In the genomic region with DNA sequence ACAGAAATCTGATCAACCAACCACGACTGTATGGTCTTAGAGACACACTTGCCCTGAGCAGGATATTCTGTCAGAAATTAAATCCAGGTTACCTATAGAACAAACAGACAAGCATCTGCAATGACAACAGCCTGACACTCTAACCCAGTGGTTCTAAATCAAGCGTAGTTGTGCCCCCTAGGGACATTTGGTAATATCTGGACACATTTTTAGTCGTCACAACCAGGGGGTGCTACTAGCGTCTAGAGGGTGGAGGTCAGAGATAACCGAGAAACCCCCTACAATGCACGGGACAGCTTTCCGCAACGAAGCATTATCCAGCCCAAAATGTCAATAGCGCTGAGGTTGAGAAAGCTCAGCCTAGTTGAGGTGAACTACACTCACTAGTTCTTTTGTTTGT, we compare ENCODE assay signal across 35 cellular contexts. TPM values are rescaled to one million over a fixed set of nuclear protein-coding genes. Genes with fewer than 3 reads are reported as not detected.
DNase-seq lines count a peak whose midpoint lies in the region; ATAC-seq, FAIRE-seq and TF ChIP-seq lines count a peak whose summit lies in the region.
"Had no signal": no experiment of that assay in that cellular context is flagged by ENCODE, and none has a peak within 500 bp of the region (broad histone marks: within the 10 kb centered on the region; RNA-seq: fewer than 3 reads in every experiment).

No MANE protein-coding gene starts in this region.

- no peaks in the 10 kb centered on the region for H3K36me3 Mint-ChIP-seq in GM23338 (ENCODE audit: low read depth)
- H3K36me3 Mint-ChIP-seq: activated naive CD8-positive, alpha-beta T cell treated with anti-CD3 and anti-CD28 coated beads, Interleukin-2, amount 10 ng/mL, durations not matched to agents 7 days and 5 days; CD4-positive, CD25-positive, alpha-beta regulatory T cell; natural killer cell; T-cell had no signal

- peaks cover 8% of the 10 kb centered on the region for H3K4me1 Mint-ChIP-seq in GM23338
- H3K4me1 Mint-ChIP-seq: activated naive CD8-positive, alpha-beta T cell treated with anti-CD3 and anti-CD28 coated beads, Interleukin-2, amount 10 ng/mL, durations not matched to agents 7 days and 5 days; CD4-positive, CD25-positive, alpha-beta regulatory T cell; IgD-negative memory B cell; natural killer cell; T-cell had no signal

- no peak for TF ChIP-seq POLR2A in K562 (conservative IDR thresholded peaks at IDR 0.05)

- TF ChIP-seq RAD21 in K562 (CRISPR knock-in tag; conservative IDR thresholded peaks at IDR 0.05 in 1 of 2, IDR thresholded peaks at IDR 0.05 in 1 of 2): peak; percentile 21 to 38; a peak in 2 of 4 replicates

- no peak for TF ChIP-seq EP300 in K562 (IDR thresholded peaks at IDR 0.05; ENCODE audit: low read length)

- DNase-seq in NCI-H2171 treated with DMSO at 0.1 percent for 48 hours (lab: John Stamatoyannopoulos, UW) (peak; percentile 18), NCI-H2171 (lab: John Stamatoyannopoulos, UW) (no peak), GM23338 (ENCODE audit: low spot score) (peak; percentile 49), NCI-H69 (lab: John Stamatoyannopoulos, UW) (peak; percentile 39), K562 (ENCODE audit: extremely low read depth in 1 of 4, low spot score in 3 of 4) (peak in 2 of 4 experiments; percentile 22 to 29), frontal cortex (ENCODE audit: low spot score in 2 of 2) (no peak), NCI-H226 (no peak), ecto neural progenitor cell (ENCODE audit: low spot score) (no peak)
- DNase-seq: activated CD4-positive, alpha-beta T cell treated with anti-CD3 and anti-CD28 coated beads, Interleukin-2, amount 50 U/mL, for 4 hours; activated CD4-positive, CD25-positive, alpha-beta regulatory T cell; activated gamma-delta T cell treated with Interleukin-2 at 50 U/mL for 16 hours; activated naive CD8-positive, alpha-beta T cell treated with anti-CD3 and anti-CD28 coated beads, Interleukin-2, amount 10 ng/mL, durations not matched to agents 7 days and 5 days; activated T-cell treated with anti-CD3 and anti-CD28 coated beads, Interleukin-2, amount 50 U/mL, for 48 hours; CD4-positive, CD25-positive, alpha-beta regulatory T cell; colonic mucosa; effector CD8-positive, alpha-beta T cell; lower lobe of right lung; natural killer cell; NCI-H2081; NCI-H446; occipital lobe; SJCRH30; stimulated activated CD8-positive, alpha-beta memory T cell treated with anti-CD3 and anti-CD28 coated beads, Interleukin-4, amount 100 ng/mL, for 48 hours; T-cell had no signal

- FAIRE-seq in K562 (lab: Jason Lieb, UNC) (peak; percentile 62), frontal cortex (lab: Jason Lieb, UNC) (no peak)
- FAIRE-seq: GM12891, urothelium cell line had no signal

- no peak overlapping the region for H3K27ac Mint-ChIP-seq in GM23338
- H3K27ac Mint-ChIP-seq: activated naive CD8-positive, alpha-beta T cell treated with anti-CD3 and anti-CD28 coated beads, Interleukin-2, amount 10 ng/mL, durations not matched to agents 7 days and 5 days; CD4-positive, CD25-positive, alpha-beta regulatory T cell; IgD-negative memory B cell; natural killer cell; stimulated activated naive CD8-positive, alpha-beta T cell treated with anti-CD3 and anti-CD28 coated beads, Interleukin-15, Interleukin-2, amounts not matched to agents 100 ng/mL and 50 ng/mL, for 24 hours; T-cell had no signal

- no peaks in the 10 kb centered on the region; the same call in 1 of the 2 replicates for H3K4me1 ChIP-seq in GM23338 (ENCODE audit: insufficient read depth)
- no peaks in the 10 kb centered on the region for H3K4me1 ChIP-seq in K562 (replicated peaks in 1 of 2; ENCODE audit: control insufficient read depth in 2 of 2, insufficient read depth in 2 of 2, low read length in 2 of 2)
- H3K4me1 ChIP-seq: ascending aorta, colonic mucosa, lower lobe of right lung, prostate gland had no signal

- TF ChIP-seq CTCF in GM23338 (conservative IDR thresholded peaks at IDR 0.05; ENCODE audit: low read depth in 2 of 2) (peak; percentile 39 to 75), K562 (IDR thresholded peaks at IDR 0.05 in 2 of 3, conservative IDR thresholded peaks at IDR 0.05 in 1 of 3; ENCODE audit: insufficient read depth in 2 of 3, low read depth in 1 of 3, low read length in 3 of 3) (peak; percentile 52 to 94 (median 84))

- H3K27ac ChIP-seq in GM23338 (ENCODE audit: low read depth): no peak overlapping the region
- no peak overlapping the region for H3K27ac ChIP-seq in K562 (ENCODE audit: extremely low read depth, low read depth, low read length)
- H3K27ac ChIP-seq: ascending aorta, colonic mucosa, hepatocyte, lower lobe of right lung, prostate gland, SJCRH30, thoracic aorta had no signal

- H3K4me3 ChIP-seq in GM23338 (no peak overlapping the region), K562 (no peak overlapping the region)
- H3K4me3 ChIP-seq: ascending aorta, colonic mucosa, hepatocyte, lower lobe of right lung, prostate gland, SJCRH30, thoracic aorta had no signal

- no peaks in the 10 kb centered on the region for H3K9me2 ChIP-seq in GM23338 (ENCODE audit: insufficient read depth)

- no peak overlapping the region for H3K9ac ChIP-seq in K562 (ENCODE audit: insufficient read depth in 1 of 2, low read depth in 2 of 2, low read length in 2 of 2)

- CTCF ChIA-PET in K562 (lab: Yijun Ruan, JAX; ENCODE audit: low intra/inter-chr PET ratio): no interaction called here

- ATAC-seq in GM23338 (no peak), K562 (peak; percentile 76)
- ATAC-seq: lower lobe of right lung, natural killer cell, sciatic nerve, T-cell had no signal

- H2AFZ ChIP-seq in GM23338 (no peak overlapping the region), K562 (ENCODE audit: low read depth, low read length) (no peak overlapping the region)
- H2AFZ ChIP-seq: hepatocyte had no signal

- BruUV-seq in K562 (replicated peaks; lab: Mats Ljungman, UMichigan): no TSS peak

- H3K9me3 Mint-ChIP-seq in GM23338: no peaks in the 10 kb centered on the region; the same call in 2 of the 3 replicates
- H3K9me3 Mint-ChIP-seq: activated naive CD8-positive, alpha-beta T cell treated with anti-CD3 and anti-CD28 coated beads, Interleukin-2, amount 10 ng/mL, durations not matched to agents 7 days and 5 days; natural killer cell; stimulated activated naive CD8-positive, alpha-beta T cell treated with anti-CD3 and anti-CD28 coated beads, Interleukin-15, Interleukin-2, amounts not matched to agents 100 ng/mL and 50 ng/mL, for 24 hours; T-cell had no signal

- H3K27me3 ChIP-seq in GM23338 (ENCODE audit: insufficient read depth): no peaks in the 10 kb centered on the region
- H3K27me3 ChIP-seq in K562 (ENCODE audit: control insufficient read depth in 2 of 2, insufficient read depth in 2 of 2, low read length in 2 of 2): peaks cover 4 to 5% of the 10 kb centered on the region in 2 experiments; a peak in 1 of 5 replicates
- H3K27me3 ChIP-seq: ascending aorta, colonic mucosa, SJCRH30 had no signal

- WGBS in K562 (ENCODE audit: insufficient coverage, low coverage, missing lambda C conversion rate): 1% methylated on average over 9 of the region's 9 CpGs

- no peak overlapping the region for H3K4me2 ChIP-seq in GM23338
- H3K4me2 ChIP-seq in K562 (ENCODE audit: insufficient read depth, low read length): no peak overlapping the region
- H3K4me2 ChIP-seq: hepatocyte had no signal

- H3K4me3 Mint-ChIP-seq in GM23338: no peak overlapping the region
- H3K4me3 Mint-ChIP-seq: activated naive CD8-positive, alpha-beta T cell treated with anti-CD3 and anti-CD28 coated beads, Interleukin-2, amount 10 ng/mL, durations not matched to agents 7 days and 5 days; CD4-positive, CD25-positive, alpha-beta regulatory T cell; IgD-negative memory B cell; natural killer cell; stimulated activated naive CD8-positive, alpha-beta T cell treated with anti-CD3 and anti-CD28 coated beads, Interleukin-15, Interleukin-2, amounts not matched to agents 100 ng/mL and 50 ng/mL, for 24 hours; T-cell had no signal

- no peaks in the 10 kb centered on the region for H3K36me3 ChIP-seq in GM23338 (ENCODE audit: insufficient read depth)
- no peaks in the 10 kb centered on the region for H3K36me3 ChIP-seq in K562 (ENCODE audit: control insufficient read depth, insufficient read depth, low read length)
- H3K36me3 ChIP-seq: ascending aorta, colonic mucosa, lower lobe of right lung, prostate gland, SJCRH30, thoracic aorta had no signal

- in situ Hi-C loops in K562 (cut with MboI): loop anchor here (25.0 kb wide), 1 partner anchor 1282 kb away; no protein-coding TSS in a partner anchor

- no peaks in the 10 kb centered on the region for H3K27me3 Mint-ChIP-seq in GM23338 (ENCODE audit: insufficient read depth, low read depth, poor library complexity)
- H3K27me3 Mint-ChIP-seq: activated naive CD8-positive, alpha-beta T cell treated with anti-CD3 and anti-CD28 coated beads, Interleukin-2, amount 10 ng/mL, durations not matched to agents 7 days and 5 days; CD4-positive, CD25-positive, alpha-beta regulatory T cell; stimulated activated naive CD8-positive, alpha-beta T cell treated with anti-CD3 and anti-CD28 coated beads, Interleukin-15, Interleukin-2, amounts not matched to agents 100 ng/mL and 50 ng/mL, for 24 hours had no signal

- intact Hi-C loops in K562 (cut with micrococcal nuclease): loop anchor here (5.0 kb wide), 1 partner anchor 188 kb away; no protein-coding TSS in a partner anchor

- POLR2A ChIA-PET in K562 (lab: Yijun Ruan, JAX): interaction anchor here (0.6 kb wide), 1 partner anchor 1170 kb away, joined by 3 read pairs; no protein-coding TSS in a partner anchor

- no peaks in the 10 kb centered on the region for H3K9me1 ChIP-seq in K562 (ENCODE audit: control insufficient read depth, insufficient read depth, low read length)

- no peaks in the 10 kb centered on the region for H4K20me1 ChIP-seq in GM23338 (replicated peaks; ENCODE audit: insufficient read depth)
- no peaks in the 10 kb centered on the region for H4K20me1 ChIP-seq in K562 (replicated peaks; ENCODE audit: control insufficient read depth, insufficient read depth, low read length)

- no peaks in the 10 kb centered on the region for H3K9me3 ChIP-seq in K562 (replicated peaks; ENCODE audit: control insufficient read depth, insufficient read depth, low read depth, low read length)
- H3K9me3 ChIP-seq: ascending aorta, colonic mucosa, lower lobe of right lung, prostate gland, SJCRH30, thoracic aorta had no signal

- no peaks in the 10 kb centered on the region for H3F3A ChIP-seq in GM23338 (replicated peaks; ENCODE audit: low read depth)

- H3K79me2 ChIP-seq in GM23338 (replicated peaks; ENCODE audit: insufficient read depth) (no peaks in the 10 kb centered on the region), K562 (ENCODE audit: control insufficient read depth, insufficient read depth, low read length) (no peaks in the 10 kb centered on the region)
- H3K79me2 ChIP-seq: hepatocyte had no signal

RNA-seq across cellular contexts. Expression of a gene that starts 32.3 kb away (rescaled TPM):
- total RNA-seq in GM23338 (2014; rRNA removed; shearing (Covaris generic)): 7.0 and 8.2 TPM in 2 replicates
- polyA plus RNA-seq in GM23338 (2016; fragmentation: Nextera tagmentation; extraction: Ambion mirVana) (3.7 and 7.5 TPM in 2 replicates), K562 (2011; rRNA removed) (not detected in 2 replicates), K562 (2014; fragmentation: Illumina TruSeq; extraction: Trizol) (not detected in 2 replicates), K562 (2014; fragmentation: Nextera tagmentation; extraction: Ambion mirVana) (not detected), K562 (2014; rRNA removed) (not detected in 2 replicates)
- not detected in 2 replicates for total RNA-seq in K562 (2011; cell fraction: chromatin; rRNA removed; ENCODE audit: low replicate concordance)
- total RNA-seq in K562 (2011; cell fraction: nucleolus; rRNA removed): not detected in 2 replicates
- total RNA-seq in K562 (2011; cell fraction: nucleoplasm; rRNA removed): not detected in 2 replicates
- total RNA-seq in K562 (2014; rRNA removed) (not detected in 2 replicates), K562 (2014; rRNA removed; fragmentation: Illumina TruSeq; extraction: Trizol) (not detected in 2 replicates), K562 (2015; rRNA removed; fragmentation: Illumina TruSeq; extraction: Trizol) (not detected in 2 replicates), K562 (2021) (0.07 TPM in 1 of 2 replicates, not detected in the other), frontal cortex (123 TPM)
- not detected in 2 replicates for polyA plus RNA-seq in K562 (2011; cell fraction: cytosol; rRNA removed)
- polyA plus RNA-seq in K562 (2011; cell fraction: nucleus; rRNA removed): not detected in 2 replicates
- polyA plus RNA-seq in K562 (2012): not detected in 2 replicates
- polyA minus RNA-seq in K562 (2011; rRNA and poly(A)+ RNA removed): not detected in 2 replicates
- not detected in 2 replicates for polyA minus RNA-seq in K562 (2011; cell fraction: cytosol; rRNA and poly(A)+ RNA removed)
- not detected in 2 replicates for polyA minus RNA-seq in K562 (2011; cell fraction: nucleus; rRNA and poly(A)+ RNA removed)
- total RNA-seq: activated naive CD8-positive, alpha-beta T cell treated with anti-CD3 and anti-CD28 coated beads, Interleukin-2, amount 10 ng/mL, durations not matched to agents 7 days and 5 days; CD4-positive, CD25-positive, alpha-beta regulatory T cell; MCF 10A; mononuclear cell; natural killer cell; T-cell had no signal
- polyA plus RNA-seq: CD4-positive, CD25-positive, alpha-beta regulatory T cell; IgD-negative memory B cell had no signal

Comparison
In these comparisons a context has a peak if more than half of its experiments do, and no peak if none do; other contexts are left out.
1. DNase-seq: peak in NCI-H2171 treated with DMSO at 0.1 percent for 48 hours (single experiment), GM23338 (single experiment) and NCI-H69 (single experiment); none in NCI-H2171 (single experiment), frontal cortex (0 of 2), NCI-H226 (single experiment) and ecto neural progenitor cell (single experiment).
2. RNA of a gene that starts 32.3 kb away (total RNA-seq): 123 TPM in frontal cortex (single experiment); 7.0 to 8.2 TPM in GM23338 and 0.07 TPM in K562; every median in the first group is over 10 times any median in the second.